In genomic region chr15:43492266-43492665, GRCh38 we compare ENCODE assay signal across 8 cellular contexts. TPM values are rescaled to one million over a fixed set of nuclear protein-coding genes. Genes with fewer than 3 reads are reported as not detected.
DNase-seq lines count a peak whose midpoint lies in the region; ATAC-seq and TF ChIP-seq lines count a peak whose summit lies in the region.

No MANE protein-coding gene starts in this region.

- H3K4me3 Mint-ChIP-seq in activated CD8-positive, alpha-beta memory T cell treated with anti-CD3 and anti-CD28 coated beads, Interleukin-2, amount 10 ng/mL, durations not matched to agents 7 days and 5 days, result peak overlapping the region; percentile 85
- H3K4me3 Mint-ChIP-seq in activated naive CD8-positive, alpha-beta T cell treated with anti-CD3 and anti-CD28 coated beads for 36 hours, result peak overlapping the region; percentile 99

- no peak for TF ChIP-seq CTCF in kidney epithelial cell (IDR thresholded peaks at IDR 0.05; ENCODE audit: insufficient read depth, low read length, poor library complexity, severe bottlenecking)

- WGBS in thymus, result 29% methylated on average over 7 of the region's 7 CpGs

- DNase-seq in activated CD8-positive, alpha-beta memory T cell treated with anti-CD3 and anti-CD28 coated beads, Interleukin-2, amount 10 ng/mL, durations not matched to agents 7 days and 5 days, result no peak
- no peak for DNase-seq in activated CD8-positive, alpha-beta memory T cell treated with anti-CD3 and anti-CD28 coated beads, Interleukin-2, amount 50 U/mL, for 4 hours
- no peak for DNase-seq in activated naive CD8-positive, alpha-beta T cell treated with anti-CD3 and anti-CD28 coated beads for 36 hours
- DNase-seq in kidney epithelial cell (ENCODE audit: low read depth) (no peak), NCI-H2196 (lab: John Stamatoyannopoulos, UW; ENCODE audit: unreplicated experiment) (no peak), GF-D8 (lab: John Stamatoyannopoulos, UW) (no peak)

- H3K27ac Mint-ChIP-seq in activated CD8-positive, alpha-beta memory T cell treated with anti-CD3 and anti-CD28 coated beads, Interleukin-2, amount 10 ng/mL, durations not matched to agents 7 days and 5 days, result peak overlapping the region; percentile 96
- H3K27ac Mint-ChIP-seq in activated naive CD8-positive, alpha-beta T cell treated with anti-CD3 and anti-CD28 coated beads for 36 hours, result peak overlapping the region; percentile 97

- H3K36me3 Mint-ChIP-seq in activated CD8-positive, alpha-beta memory T cell treated with anti-CD3 and anti-CD28 coated beads, Interleukin-2, amount 10 ng/mL, durations not matched to agents 7 days and 5 days, result peaks cover 14% of the 10 kb centered on the region
- H3K36me3 Mint-ChIP-seq in activated naive CD8-positive, alpha-beta T cell treated with anti-CD3 and anti-CD28 coated beads for 36 hours, result peaks cover 11% of the 10 kb centered on the region

- H3K9me3 Mint-ChIP-seq in activated CD8-positive, alpha-beta memory T cell treated with anti-CD3 and anti-CD28 coated beads, Interleukin-2, amount 10 ng/mL, durations not matched to agents 7 days and 5 days (ENCODE audit: low read depth), result no peaks in the 10 kb centered on the region
- H3K9me3 Mint-ChIP-seq in activated naive CD8-positive, alpha-beta T cell treated with anti-CD3 and anti-CD28 coated beads for 36 hours, result no peaks in the 10 kb centered on the region

- peaks cover 31% of the 10 kb centered on the region for H3K4me1 Mint-ChIP-seq in activated CD8-positive, alpha-beta memory T cell treated with anti-CD3 and anti-CD28 coated beads, Interleukin-2, amount 10 ng/mL, durations not matched to agents 7 days and 5 days
- peaks cover 25% of the 10 kb centered on the region for H3K4me1 Mint-ChIP-seq in activated naive CD8-positive, alpha-beta T cell treated with anti-CD3 and anti-CD28 coated beads for 36 hours

- H3K4me3 ChIP-seq in kidney epithelial cell (ENCODE audit: low read depth, low read length) (peak overlapping the region; percentile 74), thymus (ENCODE audit: low read length) (peak overlapping the region; percentile 84)

- H3K27me3 ChIP-seq in kidney epithelial cell (ENCODE audit: control insufficient read depth, insufficient read depth, low read length), result no peaks in the 10 kb centered on the region
- no peaks in the 10 kb centered on the region for H3K27me3 ChIP-seq in thymus (ENCODE audit: control insufficient read depth, insufficient read depth)

- peaks cover 13% of the 10 kb centered on the region for H3K4me1 ChIP-seq in thymus (ENCODE audit: control insufficient read depth, insufficient read depth, low read length)

- no peaks in the 10 kb centered on the region for H3K27me3 Mint-ChIP-seq in activated CD8-positive, alpha-beta memory T cell treated with anti-CD3 and anti-CD28 coated beads, Interleukin-2, amount 10 ng/mL, durations not matched to agents 7 days and 5 days
- H3K27me3 Mint-ChIP-seq in activated naive CD8-positive, alpha-beta T cell treated with anti-CD3 and anti-CD28 coated beads for 36 hours, result no peaks in the 10 kb centered on the region

- ATAC-seq in activated CD8-positive, alpha-beta memory T cell treated with anti-CD3 and anti-CD28 coated beads, Interleukin-2, amount 10 ng/mL, durations not matched to agents 7 days and 5 days, result no peak
- ATAC-seq in HG03139 (IDR thresholded peaks at IDR 0.05; ENCODE audit: unreplicated experiment), result no peak

- H3K36me3 ChIP-seq in kidney epithelial cell (ENCODE audit: control insufficient read depth, insufficient read depth, low read length), result no peaks in the 10 kb centered on the region
- H3K36me3 ChIP-seq in thymus (ENCODE audit: control insufficient read depth, insufficient read depth), result peaks cover 4% of the 10 kb centered on the region

- H3K27ac ChIP-seq in thymus (ENCODE audit: low read depth), result no peak overlapping the region

- CTCF ChIA-PET in activated CD8-positive, alpha-beta memory T cell treated with anti-CD3 and anti-CD28 coated beads, Interleukin-2, amount 10 ng/mL, durations not matched to agents 7 days and 5 days (lab: Charles Lee), result interaction anchor here (2.5 to 4.2 kb wide), 2 partner anchors 18 to 22 kb away, joined by 12 to 32 read pairs; no protein-coding TSS in a partner anchor

- H3K9me3 ChIP-seq in thymus (ENCODE audit: control insufficient read depth), result no peaks in the 10 kb centered on the region

RNA-seq across cellular contexts. Expression of gene TP53BP1, which starts 0.7 kb away (rescaled TPM):
- total RNA-seq in activated CD8-positive, alpha-beta memory T cell treated with anti-CD3 and anti-CD28 coated beads, Interleukin-2, amount 10 ng/mL, durations not matched to agents 7 days and 5 days, result 10 to 100 TPM; 23.3 to 25.8 TPM
- 10 to 100 TPM; 24.1 to 24.3 TPM for total RNA-seq in activated naive CD8-positive, alpha-beta T cell treated with anti-CD3 and anti-CD28 coated beads for 36 hours
- total RNA-seq in kidney epithelial cell, result 34.8 and 46.8 TPM in 2 replicates
- 17.5 TPM for polyA plus RNA-seq in thymus

RNA-seq across cellular contexts. Expression of gene MAP1A, which starts 25.1 kb away (rescaled TPM):
- total RNA-seq in activated CD8-positive, alpha-beta memory T cell treated with anti-CD3 and anti-CD28 coated beads, Interleukin-2, amount 10 ng/mL, durations not matched to agents 7 days and 5 days, result 1 to 10 TPM; 3.0 to 7.8 TPM
- total RNA-seq in activated naive CD8-positive, alpha-beta T cell treated with anti-CD3 and anti-CD28 coated beads for 36 hours, result under 1 TPM; 0.68 TPM
- 2.0 and 2.5 TPM in 2 replicates for total RNA-seq in kidney epithelial cell
- polyA plus RNA-seq in thymus, result 3.6 TPM
